Comparison of ENCODE assay signal across 16 cellular contexts in genomic region chr13:28451482-28452217, GRCh38. TPM values are rescaled to one million over a fixed set of nuclear protein-coding genes. Genes with fewer than 3 reads are reported as not detected.
DNase-seq lines count a peak whose midpoint lies in the region; ATAC-seq and TF ChIP-seq lines count a peak whose summit lies in the region.
"Had no signal": no experiment of that assay in that cellular context is flagged by ENCODE, and none has a peak within 500 bp of the region (broad histone marks: within the 10 kb centered on the region; RNA-seq: fewer than 3 reads in every experiment).

No MANE protein-coding gene starts in this region.

- peaks cover 32% of the 10 kb centered on the region for H3K4me1 Mint-ChIP-seq in osteocyte (ENCODE audit: unreplicated experiment)
- H3K4me1 Mint-ChIP-seq: B cell had no signal

- no peak for TF ChIP-seq POLR2A in gastroesophageal sphincter (IDR thresholded peaks at IDR 0.05)
- TF ChIP-seq POLR2A in suprapubic skin (IDR thresholded peaks at IDR 0.05), result no peak

- TF ChIP-seq EP300 in gastroesophageal sphincter (IDR thresholded peaks at IDR 0.05) (no peak), suprapubic skin (IDR thresholded peaks at IDR 0.05) (no peak)

- H3K36me3 Mint-ChIP-seq in osteocyte (ENCODE audit: unreplicated experiment), result no peaks in the 10 kb centered on the region

- WGBS in gastroesophageal sphincter (ENCODE audit: low coverage in 1 of 2), 2 donors, result 13 to 38% methylated on average over 4 to 6 of the region's 21 CpGs
- WGBS in suprapubic skin, result 31% methylated on average over 21 of the region's 21 CpGs

- H3K4me3 ChIP-seq in gastroesophageal sphincter (no peak overlapping the region), suprapubic skin (no peak overlapping the region)
- H3K4me3 ChIP-seq: uterus had no signal

- TF ChIP-seq CTCF in gastroesophageal sphincter (IDR thresholded peaks at IDR 0.05) (no peak), osteocyte (IDR thresholded peaks at IDR 0.05) (no peak), suprapubic skin (IDR thresholded peaks at IDR 0.05) (no peak)

- no peaks in the 10 kb centered on the region for H3K9me3 Mint-ChIP-seq in osteocyte (ENCODE audit: unreplicated experiment)

- peak overlapping the region; percentile 28; the same call in 1 of the 2 replicates for H3K9ac ChIP-seq in ES-I3 (ENCODE audit: low read depth, low read length)
- H3K9ac ChIP-seq: parathyroid adenoma had no signal

- no peak overlapping the region for H3K27ac ChIP-seq in gastroesophageal sphincter
- H3K27ac ChIP-seq in suprapubic skin, result no peak overlapping the region
- H3K27ac ChIP-seq: parathyroid adenoma, RWPE1, uterus had no signal

- DNase-seq in osteocyte (ENCODE audit: extremely low spot score, unreplicated experiment) (no peak), suprapubic skin (ENCODE audit: low spot score in 2 of 2) (no peak), SKM-1 (lab: John Stamatoyannopoulos, UW; ENCODE audit: unreplicated experiment) (no peak), HuH-7 (ENCODE audit: low spot score) (no peak)
- DNase-seq: DMS153, NCI-H1436 treated with DMSO at 0.1 percent for 48 hours, NCI-H69, T1000, uterus had no signal

- no peaks in the 10 kb centered on the region for H3K27me3 Mint-ChIP-seq in osteocyte (ENCODE audit: unreplicated experiment)

- H3K36me3 ChIP-seq in ES-I3 (ENCODE audit: insufficient read depth, low read length) (peaks cover 6% of the 10 kb centered on the region), gastroesophageal sphincter (no peaks in the 10 kb centered on the region), suprapubic skin (no peaks in the 10 kb centered on the region)
- H3K36me3 ChIP-seq: uterus had no signal

- H3K4me1 ChIP-seq in ES-I3 (ENCODE audit: insufficient read depth, low read length) (peaks cover 10% of the 10 kb centered on the region; the same call in 1 of the 2 replicates), gastroesophageal sphincter (no peaks in the 10 kb centered on the region), suprapubic skin (peaks cover 10% of the 10 kb centered on the region)
- H3K4me1 ChIP-seq: uterus had no signal

- ATAC-seq in SK-N-SH treated with all-trans-retinoic acid at 6 μM for 48 hours, result peak; percentile 55
- peak; percentile 48 for ATAC-seq in gastroesophageal sphincter
- ATAC-seq in GM19035 (IDR thresholded peaks at IDR 0.05; ENCODE audit: unreplicated experiment), result no peak

- H3K27ac Mint-ChIP-seq in osteocyte (ENCODE audit: unreplicated experiment), result peak overlapping the region; percentile 68
- H3K27ac Mint-ChIP-seq: B cell had no signal

- peak overlapping the region; percentile 61 for H3K4me3 Mint-ChIP-seq in osteocyte (ENCODE audit: unreplicated experiment)
- H3K4me3 Mint-ChIP-seq: B cell had no signal

- H3K9me3 ChIP-seq in ES-I3 (ENCODE audit: control insufficient read depth, insufficient read depth, low read length), result peaks cover 10% of the 10 kb centered on the region
- H3K9me3 ChIP-seq in gastroesophageal sphincter, result peaks cover 0 to 12% (median 0%) of the 10 kb centered on the region in 3 donors
- H3K9me3 ChIP-seq in suprapubic skin, result no peaks in the 10 kb centered on the region
- H3K9me3 ChIP-seq: uterus had no signal

- H3K27me3 ChIP-seq in gastroesophageal sphincter (peaks cover 26% of the 10 kb centered on the region), suprapubic skin (peaks cover 8% of the 10 kb centered on the region)
- H3K27me3 ChIP-seq: uterus had no signal

TF ChIP-seq in SK-N-SH treated with all-trans-retinoic acid at 6 μM for 48 hours, 23 proteins besides CTCF, POLR2A, EP300 and RAD21:
- TF ChIP-seq PATZ1 (CRISPR knock-in tag; IDR thresholded peaks at IDR 0.05; ENCODE audit: borderline replicate concordance) (no peak), ISL1 (CRISPR knock-in tag; IDR thresholded peaks at IDR 0.05) (no peak)

RNA-seq across cellular contexts. Expression of gene FLT1, which starts 43.3 kb away (rescaled TPM):
- total RNA-seq in gastroesophageal sphincter (10 to 100 TPM; 11.1 to 37.9 (median 21.7) TPM), osteocyte (3.4 and 3.8 TPM in 2 replicates), suprapubic skin (10 to 100 TPM in 1 of 4 donors, 1 to 10 TPM in 3; 3.8 to 14.2 (median 6.8) TPM)
